ENCODE assay signal across 10 cellular contexts in the genomic region with DNA sequence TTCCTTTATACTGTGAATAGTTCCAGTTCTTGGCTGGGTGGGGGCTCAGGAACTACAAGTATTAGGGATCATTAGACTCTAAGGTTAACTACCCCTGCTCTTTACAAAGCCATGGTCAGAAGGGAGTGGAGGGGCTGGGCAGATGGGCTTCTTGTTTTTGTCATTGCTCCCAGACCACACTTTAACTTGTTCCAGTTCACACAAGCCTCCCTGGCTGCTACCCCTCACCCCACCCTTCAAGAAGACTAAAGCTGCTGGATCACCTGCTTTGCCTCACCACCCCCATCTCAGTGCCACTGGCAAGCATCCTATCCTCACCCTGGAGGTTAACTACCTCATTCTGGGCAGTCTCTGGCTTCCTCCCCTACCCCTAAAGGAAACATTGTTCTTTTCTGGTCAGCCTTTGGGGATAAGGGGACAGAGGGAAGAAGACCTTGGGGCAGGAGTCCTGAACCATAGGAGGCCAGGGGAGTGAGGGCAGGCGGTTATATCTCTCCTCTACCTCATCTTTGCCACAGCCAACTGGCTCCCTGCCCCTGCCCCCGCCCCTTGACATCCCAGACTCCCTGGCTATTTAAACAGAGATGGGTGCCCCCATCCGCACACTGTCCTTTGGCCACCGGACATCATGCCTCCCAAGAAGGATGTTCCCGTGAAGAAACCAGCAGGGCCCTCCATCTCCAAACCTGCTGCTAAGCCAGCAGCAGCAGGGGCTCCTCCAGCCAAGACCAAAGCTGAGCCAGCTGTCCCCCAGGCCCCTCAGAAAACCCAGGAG. TPM values are rescaled to one million over a fixed set of nuclear protein-coding genes. Genes with fewer than 3 reads are reported as not detected.
DNase-seq lines count a peak whose midpoint lies in the region; ATAC-seq and TF ChIP-seq lines count a peak whose summit lies in the region.
"Had no signal": no experiment of that assay in that cellular context is flagged by ENCODE, and none has a peak within 500 bp of the region (broad histone marks: within the 10 kb centered on the region; RNA-seq: fewer than 3 reads in every experiment).

No MANE protein-coding gene starts in this region.

- H3K4me1 ChIP-seq in iPS-15b (ENCODE audit: control insufficient read depth, insufficient read depth, low read length) (peaks cover 4% of the 10 kb centered on the region), subcutaneous abdominal adipose tissue (ENCODE audit: control insufficient read depth in 5 of 5, insufficient read depth in 5 of 5, low read length in 5 of 5) (peaks cover 3 to 38% (median 33%) of the 10 kb centered on the region in 5 donors), body of pancreas (peaks cover 27% of the 10 kb centered on the region)

- H3K27me3 ChIP-seq in iPS-15b (ENCODE audit: control insufficient read depth, insufficient read depth, low read length) (no peaks in the 10 kb centered on the region), subcutaneous abdominal adipose tissue (ENCODE audit: control insufficient read depth in 5 of 5, insufficient read depth in 4 of 5, low read length in 5 of 5) (no peaks in the 10 kb centered on the region), body of pancreas (no peaks in the 10 kb centered on the region)

- H3K9me3 Mint-ChIP-seq in activated naive CD4-positive, alpha-beta T cell treated with anti-CD3 and anti-CD28 coated beads for 36 hours = no peaks in the 10 kb centered on the region
- H3K9me3 Mint-ChIP-seq in activated CD4-positive, alpha-beta memory T cell treated with anti-CD3 and anti-CD28 coated beads, Interleukin-2, amount 10 ng/mL, durations not matched to agents 7 days and 5 days = no peaks in the 10 kb centered on the region

- H3K9ac ChIP-seq in iPS-15b (ENCODE audit: low read depth, low read length) (peak overlapping the region; percentile 81), subcutaneous abdominal adipose tissue (ENCODE audit: low read length in 5 of 5) (peak overlapping the region in 2 of 5 donors; percentile 33 to 73)

- no peak overlapping the region for H3K27ac ChIP-seq in subcutaneous abdominal adipose tissue (ENCODE audit: low read depth, low read length)
- no peak overlapping the region for H3K27ac ChIP-seq in body of pancreas

- peak overlapping the region; percentile 98 for H3K27ac Mint-ChIP-seq in activated naive CD4-positive, alpha-beta T cell treated with anti-CD3 and anti-CD28 coated beads for 36 hours
- H3K27ac Mint-ChIP-seq in activated CD4-positive, alpha-beta memory T cell treated with anti-CD3 and anti-CD28 coated beads, Interleukin-2, amount 10 ng/mL, durations not matched to agents 7 days and 5 days = peak overlapping the region; percentile 100

- POLR2A ChIA-PET in activated CD4-positive, alpha-beta memory T cell treated with anti-CD3 and anti-CD28 coated beads, Interleukin-2, amount 10 ng/mL, durations not matched to agents 7 days and 5 days (lab: Charles Lee) = interaction anchor here (1.4 to 4.7 kb wide), 4 partner anchors 10 to 49 kb away, joined by 4 to 42 read pairs (median 8); a partner anchor contains a TSS
- POLR2A ChIA-PET in GM10248 (lab: Yijun Ruan, JAX) = no interaction called here

- ATAC-seq in body of pancreas (no peak), GM19395 (IDR thresholded peaks at IDR 0.05; ENCODE audit: unreplicated experiment) (no peak)

- CTCF ChIA-PET in activated naive CD4-positive, alpha-beta T cell treated with anti-CD3 and anti-CD28 coated beads for 36 hours (lab: Charles Lee) = interaction anchor here (1.4 kb wide), 2 partner anchors 35 to 36 kb away, joined by 6 to 7 read pairs; a partner anchor contains a TSS
- CTCF ChIA-PET in activated CD4-positive, alpha-beta memory T cell treated with anti-CD3 and anti-CD28 coated beads, Interleukin-2, amount 10 ng/mL, durations not matched to agents 7 days and 5 days (lab: Charles Lee) = interaction anchor here (1.6 kb wide), 1 partner anchor 26 kb away, joined by 4 read pairs; a partner anchor contains a TSS
- CTCF ChIA-PET in GM10248 (lab: Yijun Ruan, JAX) = interaction anchor here (1.0 to 3.8 kb wide), 3 partner anchors 13 to 36 kb away, joined by 3 to 16 read pairs (median 6); a partner anchor contains a TSS

- TF ChIP-seq CTCF in GM10248 (IDR thresholded peaks at IDR 0.05; ENCODE audit: control extremely low read depth, extremely low read depth, low read depth, missing control alignments) (no peak), body of pancreas (IDR thresholded peaks at IDR 0.05) (no peak)

- no peak for TF ChIP-seq POLR2A in body of pancreas (IDR thresholded peaks at IDR 0.05)

- H3K4me3 ChIP-seq in iPS-15b (ENCODE audit: low read depth, low read length) = peak overlapping the region; percentile 82
- peak overlapping the region in 3 of 5 donors; percentile 73 to 83 (median 74) for H3K4me3 ChIP-seq in subcutaneous abdominal adipose tissue (ENCODE audit: low read depth in 1 of 5, low read length in 5 of 5)
- H3K4me3 ChIP-seq in body of pancreas = no peak overlapping the region

- WGBS in body of pancreas, 2 donors = 63 to 85% methylated on average over 5 of the region's 5 CpGs

- DNase-seq in activated naive CD4-positive, alpha-beta T cell treated with anti-CD3 and anti-CD28 coated beads for 36 hours = no peak
- DNase-seq in activated naive CD4-positive, alpha-beta T cell treated with Interleukin-2 at 50 U/mL for 16 hours = no peak
- no peak for DNase-seq in activated CD4-positive, alpha-beta memory T cell treated with anti-CD3 and anti-CD28 coated beads, Interleukin-2, amount 10 ng/mL, durations not matched to agents 7 days and 5 days
- DNase-seq in GM10248 (ENCODE audit: extremely low spot score) (no peak), body of pancreas (no peak)
- DNase-seq: DMS153 had no signal

- no peaks in the 10 kb centered on the region for H3K9me3 ChIP-seq in iPS-15b (ENCODE audit: control insufficient read depth, insufficient read depth, low read length)
- H3K9me3 ChIP-seq in subcutaneous abdominal adipose tissue (ENCODE audit: control insufficient read depth in 5 of 5, low read length in 5 of 5) = no peaks in the 10 kb centered on the region
- H3K9me3 ChIP-seq in body of pancreas = no peaks in the 10 kb centered on the region
- H3K9me3 ChIP-seq: thoracic aorta had no signal

- H3K36me3 ChIP-seq in iPS-15b (ENCODE audit: control insufficient read depth, insufficient read depth, low read length) (peaks cover 14% of the 10 kb centered on the region), subcutaneous abdominal adipose tissue (ENCODE audit: control insufficient read depth in 5 of 5, insufficient read depth in 5 of 5, low read length in 5 of 5) (no peaks in the 10 kb centered on the region), body of pancreas (replicated peaks in 1 of 2; ENCODE audit: insufficient read depth in 1 of 2, low read depth in 2 of 2) (no peaks in the 10 kb centered on the region)
- H3K36me3 ChIP-seq: thoracic aorta had no signal

- H3K4me3 Mint-ChIP-seq in activated naive CD4-positive, alpha-beta T cell treated with anti-CD3 and anti-CD28 coated beads for 36 hours = peak overlapping the region; percentile 84
- H3K4me3 Mint-ChIP-seq in activated CD4-positive, alpha-beta memory T cell treated with anti-CD3 and anti-CD28 coated beads, Interleukin-2, amount 10 ng/mL, durations not matched to agents 7 days and 5 days = peak overlapping the region; percentile 94

- peaks cover 18% of the 10 kb centered on the region for H3K36me3 Mint-ChIP-seq in activated naive CD4-positive, alpha-beta T cell treated with anti-CD3 and anti-CD28 coated beads for 36 hours (ENCODE audit: low read depth)
- peaks cover 30% of the 10 kb centered on the region for H3K36me3 Mint-ChIP-seq in activated CD4-positive, alpha-beta memory T cell treated with anti-CD3 and anti-CD28 coated beads, Interleukin-2, amount 10 ng/mL, durations not matched to agents 7 days and 5 days (ENCODE audit: low read depth)

- intact Hi-C loops in activated naive CD4-positive, alpha-beta T cell treated with anti-CD3 and anti-CD28 coated beads for 36 hours (cut with micrococcal nuclease) = loop anchor here (2.0 kb wide), 1 partner anchor 71 kb away; a partner anchor contains a TSS
- intact Hi-C loops in body of pancreas (cut with DNase I) = no loop called here

- peaks cover 38% of the 10 kb centered on the region for H3K4me1 Mint-ChIP-seq in activated naive CD4-positive, alpha-beta T cell treated with anti-CD3 and anti-CD28 coated beads for 36 hours (ENCODE audit: low read depth)
- peaks cover 56% of the 10 kb centered on the region for H3K4me1 Mint-ChIP-seq in activated CD4-positive, alpha-beta memory T cell treated with anti-CD3 and anti-CD28 coated beads, Interleukin-2, amount 10 ng/mL, durations not matched to agents 7 days and 5 days

- no peaks in the 10 kb centered on the region for H3K27me3 Mint-ChIP-seq in activated naive CD4-positive, alpha-beta T cell treated with anti-CD3 and anti-CD28 coated beads for 36 hours (ENCODE audit: low read depth)
- no peaks in the 10 kb centered on the region for H3K27me3 Mint-ChIP-seq in activated CD4-positive, alpha-beta memory T cell treated with anti-CD3 and anti-CD28 coated beads, Interleukin-2, amount 10 ng/mL, durations not matched to agents 7 days and 5 days

RNA-seq across cellular contexts. Expression of a gene that starts 1.1 kb away (rescaled TPM):
- total RNA-seq in activated naive CD4-positive, alpha-beta T cell treated with anti-CD3 and anti-CD28 coated beads for 36 hours = 10 to 100 TPM; 49.2 to 57.5 TPM
- 10 to 100 TPM; 60.4 to 63.2 TPM for total RNA-seq in activated CD4-positive, alpha-beta memory T cell treated with anti-CD3 and anti-CD28 coated beads, Interleukin-2, amount 10 ng/mL, durations not matched to agents 7 days and 5 days
- total RNA-seq in body of pancreas = 10 to 100 TPM in 1 of 2 donors, 1 to 10 TPM in 1; 7.5 to 24.1 TPM

RNA-seq across cellular contexts. Expression of a gene that starts 4.7 kb away (rescaled TPM):
- total RNA-seq in activated naive CD4-positive, alpha-beta T cell treated with anti-CD3 and anti-CD28 coated beads for 36 hours = 100 to 1,000 TPM; 841 to 868 TPM
- total RNA-seq in activated CD4-positive, alpha-beta memory T cell treated with anti-CD3 and anti-CD28 coated beads, Interleukin-2, amount 10 ng/mL, durations not matched to agents 7 days and 5 days = 1,000 to 10,000 TPM; 1,594 to 1,602 TPM
- total RNA-seq in body of pancreas = 1,000 to 10,000 TPM in 1 of 2 donors, 100 to 1,000 TPM in 1; 838 to 1,110 TPM

RNA-seq across cellular contexts. Expression of a gene that starts 25.4 kb away (rescaled TPM):
- total RNA-seq in activated naive CD4-positive, alpha-beta T cell treated with anti-CD3 and anti-CD28 coated beads for 36 hours = 10 to 100 TPM; 87.4 to 88.9 TPM
- total RNA-seq in activated CD4-positive, alpha-beta memory T cell treated with anti-CD3 and anti-CD28 coated beads, Interleukin-2, amount 10 ng/mL, durations not matched to agents 7 days and 5 days = 100 to 1,000 TPM; 266 to 279 TPM
- total RNA-seq in body of pancreas = 100 to 1,000 TPM in 1 of 2 donors, 10 to 100 TPM in 1; 43.3 to 182 TPM

RNA-seq across cellular contexts. Expression of a gene that starts 35.4 kb away (rescaled TPM):
- total RNA-seq in activated naive CD4-positive, alpha-beta T cell treated with anti-CD3 and anti-CD28 coated beads for 36 hours = 1 to 10 TPM; 6.4 to 6.6 TPM
- total RNA-seq in activated CD4-positive, alpha-beta memory T cell treated with anti-CD3 and anti-CD28 coated beads, Interleukin-2, amount 10 ng/mL, durations not matched to agents 7 days and 5 days = 10 to 100 TPM in 1 of 2 experiments, 1 to 10 TPM in 1; 8.0 to 10.3 TPM
- total RNA-seq in body of pancreas = 10 to 100 TPM in 1 of 2 donors, under 1 TPM in 1; 0.99 to 11.2 TPM

RNA-seq across cellular contexts. Expression of a gene that starts 35.8 kb away (rescaled TPM):
- total RNA-seq in activated naive CD4-positive, alpha-beta T cell treated with anti-CD3 and anti-CD28 coated beads for 36 hours = 10 to 100 TPM; 75.8 to 79.0 TPM
- total RNA-seq in activated CD4-positive, alpha-beta memory T cell treated with anti-CD3 and anti-CD28 coated beads, Interleukin-2, amount 10 ng/mL, durations not matched to agents 7 days and 5 days = 100 to 1,000 TPM; 133 to 137 TPM
- 10 to 100 TPM; 46.2 to 50.8 TPM for total RNA-seq in body of pancreas

Comparison
In these comparisons a context has a peak if more than half of its experiments do, and no peak if none do; other contexts are left out.
1. H3K4me3 ChIP-seq: peak in iPS-15b (single experiment) and subcutaneous abdominal adipose tissue (3 of 5); none in body of pancreas (0 of 2).